Comparison of ENCODE assay signal across 8 cellular contexts in genomic region chr11:93783767-93784151, GRCh38. TPM values are rescaled to one million over a fixed set of nuclear protein-coding genes. Genes with fewer than 3 reads are reported as not detected.
DNase-seq lines count a peak whose midpoint lies in the region; ATAC-seq, FAIRE-seq and TF ChIP-seq lines count a peak whose summit lies in the region.

No MANE protein-coding gene starts in this region.

- H3K36me3 ChIP-seq in left lung (peaks cover 0 to 12% of the 10 kb centered on the region in 2 donors), tibial artery (peaks cover 0 to 8% (median 6%) of the 10 kb centered on the region in 3 donors)

- H3K4me1 ChIP-seq in left lung (peaks cover 22 to 43% of the 10 kb centered on the region in 2 donors), tibial artery (peaks cover 0 to 37% (median 25%) of the 10 kb centered on the region in 4 donors)

- in situ Hi-C loops in astrocyte of the cerebellum (cut with HindIII; ENCODE audit: low sequenced_read_pairs), result no loop called here

- no peak for FAIRE-seq in GM19239 (lab: Jason Lieb, UNC)

- peak; percentile 1 for DNase-seq in AG04450 (ENCODE audit: low read depth, low spot score)
- no peak for DNase-seq in astrocyte of the cerebellum (ENCODE audit: low read depth)
- DNase-seq in left lung, result no peak
- no peak for DNase-seq in tibial artery
- DNase-seq in GM19239 (ENCODE audit: insufficient read length, low spot score), result no peak
- DNase-seq in DMS 273 treated with DMSO at 0.1 percent for 48 hours (lab: John Stamatoyannopoulos, UW), result no peak

- peak; percentile 50 for ATAC-seq in GM19455 (IDR thresholded peaks at IDR 0.05; ENCODE audit: unreplicated experiment)
- peak; percentile 36 for ATAC-seq in HG03457 (IDR thresholded peaks at IDR 0.05; ENCODE audit: unreplicated experiment)
- peak; percentile 44 for ATAC-seq in left lung

- POLR2A ChIA-PET in AG04450 (lab: Yijun Ruan, JAX), result interaction anchor here (0.6 to 1.4 kb wide), 9 partner anchors 11 to 1307 kb away, joined by 3 to 80 read pairs (median 3); partner anchors contain the start of genes C11orf54 and TAF1D

- intact Hi-C loops in left lung (cut with DNase I) (no loop called here), tibial artery (cut with DNase I; ENCODE audit: low total_unique reads) (loop anchor here (2.0 kb wide), 1 partner anchor 41 kb away; no protein-coding TSS in a partner anchor)

- H3K4me3 ChIP-seq in AG04450 (ENCODE audit: low read depth, low read length) (peak overlapping the region; percentile 100), astrocyte of the cerebellum (ENCODE audit: low read depth, low read length) (peak overlapping the region; percentile 98), left lung (peak overlapping the region; percentile 71 to 78), tibial artery (peak overlapping the region; percentile 91 to 92)

- CTCF ChIA-PET in AG04450 (lab: Charles Lee), result interaction anchor here (0.6 to 1.2 kb wide), 14 partner anchors 8 to 63 kb away, joined by 3 to 8 read pairs (median 4); no protein-coding TSS in a partner anchor

- H3K9me3 ChIP-seq in AG04450 (ENCODE audit: control insufficient read depth, insufficient read depth, low read length) (no peaks in the 10 kb centered on the region; the same call in 1 of the 2 replicates), left lung (no peaks in the 10 kb centered on the region), tibial artery (no peaks in the 10 kb centered on the region)

- no peaks in the 10 kb centered on the region for H3K27me3 ChIP-seq in AG04450 (ENCODE audit: control insufficient read depth, insufficient read depth, low read length)
- H3K27me3 ChIP-seq in left lung, result no peaks in the 10 kb centered on the region
- no peaks in the 10 kb centered on the region for H3K27me3 ChIP-seq in tibial artery

- TF ChIP-seq CTCF in AG04450 (IDR thresholded peaks at IDR 0.05; ENCODE audit: low read depth, low read length) (no peak), astrocyte of the cerebellum (IDR thresholded peaks at IDR 0.05; ENCODE audit: low read depth, low read length, missing control alignments) (no peak), left lung (IDR thresholded peaks at IDR 0.05) (no peak), tibial artery (IDR thresholded peaks at IDR 0.05) (no peak)

- peak overlapping the region; percentile 98 for H3K27ac ChIP-seq in AG04450 (ENCODE audit: low read depth, low read length)
- H3K27ac ChIP-seq in left lung, result peak overlapping the region; percentile 93 to 95
- peak overlapping the region; percentile 89 to 95 for H3K27ac ChIP-seq in tibial artery

RNA-seq across cellular contexts. Expression of gene MED17, which starts 0.3 kb away (rescaled TPM):
- 18.6 and 23.1 TPM in 2 replicates for polyA plus RNA-seq in AG04450 (2011; rRNA removed)
- 13.2 and 21.7 TPM in 2 replicates for polyA minus RNA-seq in AG04450 (2011; rRNA and poly(A)+ RNA removed)
- total RNA-seq in left lung, result 10 to 100 TPM; 26.3 to 29.4 TPM

RNA-seq across cellular contexts. Expression of gene C11orf54, which starts 42.3 kb away (rescaled TPM):
- 21.2 and 28.0 TPM in 2 replicates for polyA plus RNA-seq in AG04450 (2011; rRNA removed)
- 5.6 and 8.9 TPM in 2 replicates for polyA minus RNA-seq in AG04450 (2011; rRNA and poly(A)+ RNA removed)
- total RNA-seq in left lung, result 10 to 100 TPM; 21.7 to 27.2 TPM

RNA-seq across cellular contexts. Expression of gene TAF1D, which starts 42.5 kb away (rescaled TPM):
- 106 and 151 TPM in 2 replicates for polyA plus RNA-seq in AG04450 (2011; rRNA removed)
- polyA minus RNA-seq in AG04450 (2011; rRNA and poly(A)+ RNA removed), result 51.2 and 87.5 TPM in 2 replicates
- total RNA-seq in left lung, result 100 to 1,000 TPM in 1 of 2 donors, 10 to 100 TPM in 1; 78.9 to 104 TPM
